In genomic region chr18:62372156-62372555, GRCh38 we compare ENCODE assay signal across 14 cellular contexts. TPM values are rescaled to one million over a fixed set of nuclear protein-coding genes. Genes with fewer than 3 reads are reported as not detected.
DNase-seq lines count a peak whose midpoint lies in the region; ATAC-seq, FAIRE-seq and TF ChIP-seq lines count a peak whose summit lies in the region.
"Had no signal": no experiment of that assay in that cellular context is flagged by ENCODE, and none has a peak within 500 bp of the region (broad histone marks: within the 10 kb centered on the region; RNA-seq: fewer than 3 reads in every experiment).

No MANE protein-coding gene starts in this region.

- no peak for FAIRE-seq in GM12878 (lab: Jason Lieb, UNC)
- FAIRE-seq in kidney (lab: Jason Lieb, UNC), result no peak
- FAIRE-seq: G401.6 had no signal

- H3K4me1 ChIP-seq in GM12878 (ENCODE audit: control insufficient read depth, insufficient read depth, low read length) (peaks cover 6% of the 10 kb centered on the region), tibial artery (no peaks in the 10 kb centered on the region), kidney (ENCODE audit: control insufficient read depth in 1 of 2, insufficient read depth in 1 of 2, low read depth in 1 of 2, low read length in 2 of 2) (no peaks in the 10 kb centered on the region), stomach (no peaks in the 10 kb centered on the region)

- H3K27ac ChIP-seq in GM12878 (ENCODE audit: control insufficient read depth, insufficient read depth) (no peak overlapping the region), tibial artery (no peak overlapping the region), kidney (ENCODE audit: low read depth in 2 of 2, low read length in 2 of 2) (no peak overlapping the region), stomach (no peak overlapping the region)
- H3K27ac ChIP-seq: epithelial cell of prostate had no signal

- no peaks in the 10 kb centered on the region for H3K79me2 ChIP-seq in GM12878 (ENCODE audit: control insufficient read depth, insufficient read depth, low read length)

- SMC1A ChIA-PET in GM12878 (lab: Charles Lee; ENCODE audit: uncharacterized antibody, unreplicated experiment), result interaction anchor here (0.6 to 1.4 kb wide), 2 partner anchors 48 to 95 kb away, joined by 3 to 4 read pairs; no protein-coding TSS in a partner anchor

- DNase-seq in GM12878 (ENCODE audit: low read depth, low spot score), result peak; percentile 79
- no peak for DNase-seq in tibial artery
- no peak for DNase-seq in kidney
- DNase-seq in stomach, result no peak
- no peak for DNase-seq in globus pallidus (ENCODE audit: low spot score)
- DNase-seq: activated CD4-positive, alpha-beta T cell treated with anti-CD3 and anti-CD28 coated beads, Interleukin-2, amount 50 U/mL, for 1 hour; HCEC 1CT; KBM-7; SHP77 had no signal

- ATAC-seq in GM18517 (IDR thresholded peaks at IDR 0.05; ENCODE audit: unreplicated experiment) (peak; percentile 63), GM21619 (IDR thresholded peaks at IDR 0.05; ENCODE audit: unreplicated experiment) (peak; percentile 61), HG03571 (IDR thresholded peaks at IDR 0.05; ENCODE audit: unreplicated experiment) (peak; percentile 53), GM12878 (peak; percentile 81)

- TF ChIP-seq CTCF in GM12878 (IDR thresholded peaks at IDR 0.05 in 2 of 3, conservative IDR thresholded peaks at IDR 0.05 in 1 of 3; ENCODE audit: control insufficient read depth in 2 of 3, extremely low read depth in 1 of 3, insufficient read depth in 1 of 3, low read depth in 3 of 3, low read length in 3 of 3), result no peak
- TF ChIP-seq CTCF in tibial artery (IDR thresholded peaks at IDR 0.05), result no peak
- TF ChIP-seq CTCF in kidney (IDR thresholded peaks at IDR 0.05; ENCODE audit: borderline replicate concordance, extremely low read depth, insufficient read depth), result no peak
- no peak for TF ChIP-seq CTCF in stomach (IDR thresholded peaks at IDR 0.05)

- CTCF ChIA-PET in GM12878 (lab: Yijun Ruan, JAX), result interaction anchor here (1.0 kb wide), 2 partner anchors 12 to 48 kb away, joined by 3 read pairs; no protein-coding TSS in a partner anchor

- H3K4me3 ChIP-seq in GM12878 (no peak overlapping the region), tibial artery (no peak overlapping the region), kidney (ENCODE audit: low read length in 2 of 2) (no peak overlapping the region), stomach (no peak overlapping the region)

- TF ChIP-seq EP300 in GM12878 (IDR thresholded peaks at IDR 0.05; ENCODE audit: borderline replicate concordance in 1 of 2, control insufficient read depth in 1 of 2, low read depth in 2 of 2, low read length in 2 of 2) (peak; percentile 91 to 93), stomach (IDR thresholded peaks at IDR 0.05) (no peak)

- RAD21 ChIA-PET in GM12878 (lab: Charles Lee; ENCODE audit: unreplicated experiment), result interaction anchor here (0.7 to 1.3 kb wide), 2 partner anchors 49 to 123 kb away, joined by 3 to 4 read pairs; no protein-coding TSS in a partner anchor

- intact Hi-C loops in GM12878 (cut with micrococcal nuclease; ENCODE audit: unreplicated experiment), result loop anchor here (2.0 kb wide), 1 partner anchor 45 kb away; no protein-coding TSS in a partner anchor
- intact Hi-C loops in tibial artery (cut with DNase I; ENCODE audit: low total_unique reads), result no loop called here
- intact Hi-C loops in kidney (cut with DNase I), result no loop called here
- intact Hi-C loops in stomach (cut with DNase I; ENCODE audit: low total_unique reads), result no loop called here

- no peak overlapping the region for H2AFZ ChIP-seq in GM12878 (ENCODE audit: control insufficient read depth, low read depth, low read length)

- H3K9ac ChIP-seq in GM12878 (ENCODE audit: control insufficient read depth, insufficient read depth, low read length) (no peak overlapping the region), kidney (ENCODE audit: low read length in 2 of 2) (no peak overlapping the region)

- H3K4me2 ChIP-seq in GM12878 (ENCODE audit: control insufficient read depth, insufficient read depth), result no peak overlapping the region; the same call in 1 of the 2 replicates

- no peaks in the 10 kb centered on the region for H4K20me1 ChIP-seq in GM12878 (ENCODE audit: control insufficient read depth, insufficient read depth)

- H3K36me3 ChIP-seq in GM12878 (ENCODE audit: control insufficient read depth in 2 of 2, insufficient read depth in 2 of 2, low read length in 1 of 2) (no peaks in the 10 kb centered on the region; a peak in 1 of 4 replicates), tibial artery (peaks cover 0 to 7% (median 0%) of the 10 kb centered on the region in 3 donors), kidney (ENCODE audit: control insufficient read depth in 1 of 2, insufficient read depth in 2 of 2, low read length in 2 of 2) (no peaks in the 10 kb centered on the region), stomach (peaks cover 0 to 9% (median 4%) of the 10 kb centered on the region in 4 donors)

- H3K9me3 ChIP-seq in GM12878 (replicated peaks; ENCODE audit: control insufficient read depth, insufficient read depth, low read length) (no peaks in the 10 kb centered on the region), tibial artery (no peaks in the 10 kb centered on the region), kidney (ENCODE audit: control insufficient read depth in 1 of 2, low read length in 2 of 2) (no peaks in the 10 kb centered on the region), stomach (no peaks in the 10 kb centered on the region)

- H3K27me3 ChIP-seq in GM12878 (replicated peaks in 1 of 2; ENCODE audit: control insufficient read depth in 2 of 2, insufficient read depth in 2 of 2, low read length in 1 of 2), result no peaks in the 10 kb centered on the region
- no peaks in the 10 kb centered on the region for H3K27me3 ChIP-seq in tibial artery
- H3K27me3 ChIP-seq in stomach, result no peaks in the 10 kb centered on the region

- WGBS in GM12878 (ENCODE audit: insufficient coverage, insufficient replicate concordance, low lambda C conversion rate, missing lambda C conversion rate), result 10% methylated on average over 5 of the region's 5 CpGs
- 81 to 91% (median 88%) methylated on average over 5 of the region's 5 CpGs for WGBS in stomach, 5 donors

- no peak for TF ChIP-seq POLR2A in GM12878 (IDR thresholded peaks at IDR 0.05; ENCODE audit: low read depth, low read length)
- no peak for TF ChIP-seq POLR2A in stomach (IDR thresholded peaks at IDR 0.05)

- no TSS peak for BruUV-seq in GM12878 (replicated peaks; lab: Mats Ljungman, UMichigan)

- no peak for TF ChIP-seq RAD21 in GM12878 (IDR thresholded peaks at IDR 0.05; ENCODE audit: insufficient read depth, low read depth, low read length)

- in situ Hi-C loops in GM12878 (cut with MboI), result no loop called here

- POLR2A ChIA-PET in GM12878 (lab: Charles Lee), result interaction anchor here (0.6 kb wide), 1 partner anchor 354 kb away, joined by 3 read pairs; no protein-coding TSS in a partner anchor

TF ChIP-seq in GM12878, 131 proteins besides CTCF, POLR2A, EP300 and RAD21 (continues in another document):
- TF ChIP-seq ZNF24 (IDR thresholded peaks at IDR 0.05) (no peak), E4F1 (IDR thresholded peaks at IDR 0.05; ENCODE audit: borderline replicate concordance, partially characterized antibody) (no peak), STAT3 (IDR thresholded peaks at IDR 0.05; ENCODE audit: low read depth, low read length) (no peak), ZBED1 (IDR thresholded peaks at IDR 0.05; ENCODE audit: borderline replicate concordance) (no peak), NR2C2 (IDR thresholded peaks at IDR 0.05; ENCODE audit: borderline replicate concordance, control insufficient read depth, insufficient read length, low read depth) (no peak), SP1 (IDR thresholded peaks at IDR 0.05; ENCODE audit: low read depth, low read length) (no peak), SMARCA5 (IDR thresholded peaks at IDR 0.05) (no peak), RBBP5 (conservative IDR thresholded peaks at IDR 0.05) (no peak), ZNF274 (IDR thresholded peaks at IDR 0.05; ENCODE audit: insufficient read depth, insufficient read length) (no peak)

RNA-seq across cellular contexts. Expression of gene TNFRSF11A, which starts 47.0 kb away (rescaled TPM):
- 15.6 and 21.1 TPM in 2 replicates for total RNA-seq in GM12878 (2013; cell fraction: nucleolus; rRNA removed)
- 0.11 TPM in 2 replicates for total RNA-seq in GM12878 (2014; rRNA removed)
- total RNA-seq in GM12878 (2014; rRNA removed; fragmentation: Illumina TruSeq; extraction: Trizol), result 0.09 and 0.45 TPM in 2 replicates
- 0.18 and 0.56 TPM in 2 replicates for total RNA-seq in GM12878 (2021)
- 0.17 TPM for polyA plus RNA-seq in GM12878 (2011; ENCODE audit: low read depth)
- 3.2 and 4.0 TPM in 2 replicates for polyA plus RNA-seq in GM12878 (2011; rRNA removed)
- polyA plus RNA-seq in GM12878 (2011; cell fraction: cytosol; rRNA removed), result 4.0 and 4.8 TPM in 2 replicates
- polyA plus RNA-seq in GM12878 (2011; cell fraction: nucleus; rRNA removed), result 4.5 and 5.4 TPM in 2 replicates
- 0.11 and 0.65 TPM in 2 replicates for polyA plus RNA-seq in GM12878 (2012)
- 0.06 and 0.07 TPM in 2 replicates for polyA plus RNA-seq in GM12878 (2014; fragmentation: Illumina TruSeq; extraction: Trizol)
- polyA plus RNA-seq in GM12878 (2014; fragmentation: Nextera tagmentation; extraction: Ambion mirVana), result under 1 TPM; 0.07 to 0.10 TPM
- polyA plus RNA-seq in GM12878 (2014; rRNA removed), result 0.09 and 0.29 TPM in 2 replicates
- under 1 TPM; 0.28 to 0.35 TPM for polyA plus RNA-seq in GM12878 (2016; fragmentation: Nextera tagmentation; extraction: Ambion mirVana)
- polyA minus RNA-seq in GM12878 (2011; rRNA and poly(A)+ RNA removed), result 4.2 and 4.6 TPM in 2 replicates
- 0.42 and 1.1 TPM in 2 replicates for polyA minus RNA-seq in GM12878 (2011; cell fraction: cytosol; rRNA and poly(A)+ RNA removed)
- 4.8 and 6.1 TPM in 2 replicates for polyA minus RNA-seq in GM12878 (2011; cell fraction: nucleus; rRNA and poly(A)+ RNA removed)
- total RNA-seq in kidney, result 5.4 TPM
- 0.39 TPM for polyA plus RNA-seq in kidney (ENCODE audit: insufficient read depth, low read depth, low replicate concordance)
- 10 to 100 TPM in 3 of 5 donors, 1 to 10 TPM in 1, under 1 TPM in 1; 0.45 to 50.3 (median 18.5) TPM for total RNA-seq in stomach
- 1 to 10 TPM in 1 of 3 donors, under 1 TPM in 2; 0.50 to 1.2 (median 0.92) TPM for polyA plus RNA-seq in stomach
